Comparison of ENCODE assay signal across 8 cellular contexts in genomic region chrX:49878834-49879655, GRCh38. TPM values are rescaled to one million over a fixed set of nuclear protein-coding genes. Genes with fewer than 3 reads are reported as not detected.
DNase-seq lines count a peak whose midpoint lies in the region; ATAC-seq and TF ChIP-seq lines count a peak whose summit lies in the region.

TSS of gene USP27X (plus strand) at chrX:49879484. CDS start at chrX:49880308, 824 bp downstream.

- H3K9ac ChIP-seq in smooth muscle cell (ENCODE audit: low read depth), result peak within 1 kb of the TSS; percentile 54

- H3K4me1 ChIP-seq in A673 (ENCODE audit: insufficient read depth, low read length, poor library complexity, severe bottlenecking) (no peaks in the 10 kb centered on the region), breast epithelium (no peaks in the 10 kb centered on the region), smooth muscle cell (ENCODE audit: low read depth) (no peaks in the 10 kb centered on the region)

- no peaks in the 10 kb centered on the region for H4K20me1 ChIP-seq in smooth muscle cell (ENCODE audit: low read depth)

- peak; percentile 62 for TF ChIP-seq CTCF in A673 (conservative IDR thresholded peaks at IDR 0.05; ENCODE audit: low read depth, low read length)
- TF ChIP-seq CTCF in WERI-Rb-1 (IDR thresholded peaks at IDR 0.05; ENCODE audit: low read depth, low read length), result peak; percentile 46
- TF ChIP-seq CTCF in breast epithelium (IDR thresholded peaks at IDR 0.05), result peak in 2 of 3 donors; percentile 49 to 63
- TF ChIP-seq CTCF in smooth muscle cell (IDR thresholded peaks at IDR 0.05; ENCODE audit: borderline replicate concordance, insufficient read depth, poor library complexity, severe bottlenecking), result peak; percentile 55

- no peaks in the 10 kb centered on the region for H3K79me2 ChIP-seq in smooth muscle cell (ENCODE audit: low read depth)

- no peaks in the 10 kb centered on the region for H3K27me3 ChIP-seq in A673 (replicated peaks; ENCODE audit: insufficient read depth, low read depth, low read length, poor library complexity)
- H3K27me3 ChIP-seq in WERI-Rb-1 (ENCODE audit: insufficient read depth, low read depth, severe bottlenecking), result peaks cover 24% of the 10 kb centered on the region
- peaks cover 0 to 49% of the 10 kb centered on the region in 2 donors for H3K27me3 ChIP-seq in breast epithelium
- H3K27me3 ChIP-seq in smooth muscle cell (ENCODE audit: low read depth), result no peaks in the 10 kb centered on the region

- no peaks in the 10 kb centered on the region for H3K36me3 Mint-ChIP-seq in immature natural killer cell

- peaks cover 0 to 5% (median 2%) of the 10 kb centered on the region in 3 donors for H3K27me3 Mint-ChIP-seq in immature natural killer cell (ENCODE audit: low read depth in 3 of 3)

- intact Hi-C loops in A673 (cut with micrococcal nuclease; ENCODE audit: unreplicated experiment), result no loop called here
- intact Hi-C loops in breast epithelium (cut with DNase I; ENCODE audit: low total_unique reads), result no loop called here

- H3K36me3 ChIP-seq in A673 (ENCODE audit: insufficient read depth, low read length, poor library complexity, severe bottlenecking) (no peaks in the 10 kb centered on the region), WERI-Rb-1 (no peaks in the 10 kb centered on the region), breast epithelium (no peaks in the 10 kb centered on the region), smooth muscle cell (ENCODE audit: low read depth) (no peaks in the 10 kb centered on the region)

- no peaks in the 10 kb centered on the region for H3K9me3 Mint-ChIP-seq in immature natural killer cell

- H3K4me3 ChIP-seq in A673 (ENCODE audit: low read depth, low read length, poor library complexity, severe bottlenecking) (peak within 1 kb of the TSS; percentile 46), WERI-Rb-1 (ENCODE audit: low read depth, low read length) (peak within 1 kb of the TSS; percentile 51), breast epithelium (peak within 1 kb of the TSS; percentile 63 to 74 (median 63)), smooth muscle cell (peak within 1 kb of the TSS; percentile 58)

- no peaks in the 10 kb centered on the region for H3K9me3 ChIP-seq in A673 (ENCODE audit: low read depth, low read length, poor library complexity, severe bottlenecking)
- no peaks in the 10 kb centered on the region for H3K9me3 ChIP-seq in WERI-Rb-1 (ENCODE audit: severe bottlenecking)
- H3K9me3 ChIP-seq in breast epithelium, result no peaks in the 10 kb centered on the region
- H3K9me3 ChIP-seq in smooth muscle cell (replicated peaks; ENCODE audit: low read depth), result no peaks in the 10 kb centered on the region

- H3F3A ChIP-seq in smooth muscle cell (ENCODE audit: low read depth), result no peaks in the 10 kb centered on the region

- H3K4me1 Mint-ChIP-seq in immature natural killer cell, result peaks cover 8 to 10% of the 10 kb centered on the region in 2 donors

- H3K27ac ChIP-seq in A673 (ENCODE audit: low read depth, low read length, poor library complexity, severe bottlenecking) (peak within 1 kb of the TSS; percentile 69), WERI-Rb-1 (peak within 1 kb of the TSS; percentile 56), breast epithelium (peak within 1 kb of the TSS; percentile 79 to 90), smooth muscle cell (ENCODE audit: low read depth) (peak within 1 kb of the TSS; percentile 66)

- peak; percentile 68 for ATAC-seq in GM18861 (IDR thresholded peaks at IDR 0.05; ENCODE audit: unreplicated experiment)
- peak; percentile 76 for ATAC-seq in HG03066 (IDR thresholded peaks at IDR 0.05; ENCODE audit: low read depth, unreplicated experiment)

- POLR2A ChIA-PET in A673 (lab: Charles Lee; ENCODE audit: low non-redundant PET), result interaction anchor here (0.6 kb wide), 2 partner anchors 1024 to 1129 kb away, joined by 3 to 4 read pairs; no protein-coding TSS in a partner anchor

- H2AFZ ChIP-seq in smooth muscle cell (ENCODE audit: low read depth), result peak within 1 kb of the TSS; percentile 86

- BruUV-seq in A673 (replicated peaks; lab: Mats Ljungman, UMichigan), result no TSS peak

- CTCF ChIA-PET in A673 (lab: Charles Lee), result interaction anchor here (0.7 to 1.3 kb wide), 3 partner anchors 38 to 1231 kb away, joined by 3 to 4 read pairs (median 3); no protein-coding TSS in a partner anchor

- WGBS in smooth muscle cell (ENCODE audit: low lambda C conversion rate), result 59% methylated on average over 48 of the region's 60 CpGs

- H3K4me3 Mint-ChIP-seq in immature natural killer cell, result peak within 1 kb of the TSS; percentile 81 to 86 (median 82)

- peak within 1 kb of the TSS; percentile 83 for H3K4me2 ChIP-seq in smooth muscle cell

- peak; percentile 30 for TF ChIP-seq POLR2A in breast epithelium (IDR thresholded peaks at IDR 0.05)

- H3K27ac Mint-ChIP-seq in immature natural killer cell, result peak within 1 kb of the TSS; percentile 34 to 79 (median 62)

- DNase-seq in A673 (ENCODE audit: low spot score) (peak; percentile 90), NCI-H2171 (lab: John Stamatoyannopoulos, UW) (peak; percentile 56), WERI-Rb-1 (peak; percentile 77), breast epithelium (ENCODE audit: low spot score in 2 of 2) (peak; percentile 58 to 70), immature natural killer cell (peak; percentile 77 to 81 (median 78)), smooth muscle cell (lab: John Stamatoyannopoulos, UW; ENCODE audit: unreplicated experiment) (peak; percentile 62)

RNA-seq across cellular contexts. Expression of gene USP27X, which starts in this region (rescaled TPM):
- total RNA-seq in A673 (2021), result 6.4 and 6.7 TPM in 2 replicates
- 1 to 10 TPM; 2.2 to 4.7 (median 2.3) TPM for total RNA-seq in breast epithelium
- polyA plus RNA-seq in immature natural killer cell, result under 1 TPM in 2 of 3 donors, not detected in 1; 0.26 to 0.53 TPM
- 3.1 and 4.7 TPM in 2 replicates for total RNA-seq in smooth muscle cell
- 0.53 and 1.3 TPM in 2 replicates for polyA plus RNA-seq in smooth muscle cell

Comparison
In these comparisons a context has a peak if more than half of its experiments do, and no peak if none do; other contexts are left out.
1. Peak in every context shown above with its lines: DNase-seq, ATAC-seq, H3K4me3 ChIP-seq and H3K27ac ChIP-seq.
2. Peak in DNase-seq in immature natural killer cell; RNA of the gene not detected or under 1 TPM.